ENCODE assay signal across 8 cellular contexts in the genomic region with DNA sequence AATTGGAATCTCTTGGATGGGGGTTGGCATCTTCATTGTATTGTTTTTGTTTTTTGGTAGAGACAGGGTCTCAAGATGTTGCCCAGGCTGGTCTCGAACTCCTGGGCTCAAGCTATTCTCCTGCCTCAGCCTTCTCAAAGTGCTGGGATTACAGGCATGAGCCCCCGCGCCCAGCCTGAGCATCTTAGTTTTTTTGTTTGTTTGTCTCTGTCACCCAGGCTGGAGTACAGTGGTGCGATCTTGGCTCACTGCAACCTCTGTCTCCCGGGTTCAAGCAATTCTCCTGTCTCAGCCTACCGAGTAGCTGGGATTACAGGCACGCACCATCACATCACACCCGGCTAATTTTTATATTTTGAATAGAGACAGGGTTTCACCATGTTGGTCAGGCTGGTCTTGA. TPM values are rescaled to one million over a fixed set of nuclear protein-coding genes. Genes with fewer than 3 reads are reported as not detected.
DNase-seq lines count a peak whose midpoint lies in the region; ATAC-seq and TF ChIP-seq lines count a peak whose summit lies in the region.
"Not testable (repeated sequence)": the region's sequence is repeated elsewhere in the genome, so short reads cannot be mapped to it uniquely, and the experiment has no call there.

No MANE protein-coding gene starts in this region.

- not testable (repeated sequence) for H3K9me3 ChIP-seq in PC-9 (ENCODE audit: insufficient read depth, low read depth); cardiac muscle cell (ENCODE audit: low read depth); neural progenitor cell (ENCODE audit: low read depth); transverse colon

- H3K36me3 ChIP-seq in PC-9 (ENCODE audit: low read depth); cardiac muscle cell; neural progenitor cell; transverse colon: not testable (repeated sequence)

- not testable (repeated sequence) for H3K27me3 ChIP-seq in PC-9 (ENCODE audit: insufficient read depth, low read depth); cardiac muscle cell; transverse colon
- peaks cover 18% of the 10 kb centered on the region for H3K27me3 ChIP-seq in neural progenitor cell

- peak; percentile 12 for DNase-seq in CD14-positive monocyte (ENCODE audit: low spot score)
- DNase-seq in PC-9; central memory CD8-positive, alpha-beta T cell (ENCODE audit: low spot score in 2 of 2); cardiac muscle cell (ENCODE audit: low read depth in 1 of 2, low spot score in 1 of 2); neural progenitor cell (ENCODE audit: low spot score); transverse colon: not testable (repeated sequence)
- peak; percentile 18 for DNase-seq in stimulated activated CD8-positive, alpha-beta memory T cell treated with anti-CD3 and anti-CD28 coated beads, Interleukin-4, amount 100 ng/mL, for 48 hours

- ATAC-seq in activated T-helper 17 cell treated with anti-CD3 and anti-CD28 coated beads, Interleukin-2, amount 50 U/mL, for 72 hours (replicated peaks); central memory CD8-positive, alpha-beta T cell (replicated peaks; ENCODE audit: extremely low read depth, poor library complexity, severe bottlenecking): not testable (repeated sequence)

- H3K9me2 ChIP-seq in PC-9 (ENCODE audit: insufficient read depth), result not testable (repeated sequence)

- H2AFZ ChIP-seq in PC-9 (peak overlapping the region; percentile 72; the same call in 1 of the 2 replicates), neural progenitor cell (replicated peaks) (peak overlapping the region; percentile 71)

- CTCF ChIA-PET in PC-9 (lab: Charles Lee), result interaction anchor here (1.2 to 3.6 kb wide), 4 partner anchors 18 to 55 kb away, joined by 3 to 42 read pairs (median 6); no protein-coding TSS in a partner anchor

- not testable (repeated sequence) for H3K79me2 ChIP-seq in PC-9 (ENCODE audit: low read depth); neural progenitor cell (ENCODE audit: low read depth)

- H3K4me2 ChIP-seq in PC-9 (peak overlapping the region; percentile 73), neural progenitor cell (peak overlapping the region; percentile 58)

- WGBS in transverse colon (ENCODE audit: low coverage in 1 of 2), 2 donors, result 94% methylated on average over 8 of the region's 8 CpGs; no CpG with 5 or more reads in 1 of the 2 donors

- peaks cover 36% of the 10 kb centered on the region for H3F3A ChIP-seq in PC-9 (ENCODE audit: insufficient read depth, low read depth)
- H3F3A ChIP-seq in neural progenitor cell (ENCODE audit: low read depth), result peaks cover 28% of the 10 kb centered on the region

- not testable (repeated sequence) for TF ChIP-seq EP300 in transverse colon (IDR thresholded peaks at IDR 0.05; ENCODE audit: low read depth)

- H3K27me3 Mint-ChIP-seq in CD14-positive monocyte (ENCODE audit: low read depth in 3 of 3) (peaks cover 5 to 10% (median 9%) of the 10 kb centered on the region in 3 donors), neural progenitor cell (ENCODE audit: insufficient read depth, low read depth) (peaks cover 11% of the 10 kb centered on the region)
- not testable (repeated sequence) for H3K27me3 Mint-ChIP-seq in activated T-helper 17 cell treated with anti-CD3 and anti-CD28 coated beads, Interleukin-2, amount 50 U/mL, for 72 hours
- peaks cover 23% of the 10 kb centered on the region for H3K27me3 Mint-ChIP-seq in central memory CD8-positive, alpha-beta T cell

- not testable (repeated sequence) for H3K4me3 Mint-ChIP-seq in CD14-positive monocyte; central memory CD8-positive, alpha-beta T cell; neural progenitor cell
- peak overlapping the region; percentile 58 for H3K4me3 Mint-ChIP-seq in activated T-helper 17 cell treated with anti-CD3 and anti-CD28 coated beads, Interleukin-2, amount 50 U/mL, for 72 hours

- H3K27ac Mint-ChIP-seq in CD14-positive monocyte, result peak overlapping the region in 2 of 7 donors; percentile 73 to 81
- peak overlapping the region; percentile 75 for H3K27ac Mint-ChIP-seq in activated T-helper 17 cell treated with anti-CD3 and anti-CD28 coated beads, Interleukin-2, amount 50 U/mL, for 72 hours
- H3K27ac Mint-ChIP-seq in central memory CD8-positive, alpha-beta T cell (ENCODE audit: low read depth), result peak overlapping the region; percentile 46
- H3K27ac Mint-ChIP-seq in neural progenitor cell, result not testable (repeated sequence)

- in situ Hi-C loops in transverse colon (cut with MboI; ENCODE audit: low pct_ligation_motif_present in 1 of 4, low pct_unique_long_range_greater_than_20kb in 1 of 4, low sequenced_read_pairs in 3 of 4), result loop anchor here in 2 of 4 donors (5.0 to 10.0 kb wide), 2 partner anchors 49 to 52 kb away; no protein-coding TSS in a partner anchor

- POLR2A ChIA-PET in PC-9 (lab: Charles Lee; ENCODE audit: unreplicated experiment), result interaction anchor here (0.7 kb wide), 1 partner anchor 52 kb away, joined by 4 read pairs; no protein-coding TSS in a partner anchor

- H3K4me1 Mint-ChIP-seq in CD14-positive monocyte (peaks cover 15% of the 10 kb centered on the region), neural progenitor cell (peaks cover 20% of the 10 kb centered on the region)
- H3K4me1 Mint-ChIP-seq in activated T-helper 17 cell treated with anti-CD3 and anti-CD28 coated beads, Interleukin-2, amount 50 U/mL, for 72 hours; central memory CD8-positive, alpha-beta T cell: not testable (repeated sequence)

- H3K4me1 ChIP-seq in PC-9 (replicated peaks; ENCODE audit: insufficient read depth) (peaks cover 37% of the 10 kb centered on the region), cardiac muscle cell (ENCODE audit: low read depth) (peaks cover 13% of the 10 kb centered on the region), transverse colon (peaks cover 0 to 18% (median 9%) of the 10 kb centered on the region in 4 donors)
- H3K4me1 ChIP-seq in neural progenitor cell, result not testable (repeated sequence)

- not testable (repeated sequence) for H3K9ac ChIP-seq in neural progenitor cell

- not testable (repeated sequence) for H4K20me1 ChIP-seq in PC-9 (ENCODE audit: insufficient read depth); neural progenitor cell (ENCODE audit: low read depth)

- not testable (repeated sequence) for H3K9me3 Mint-ChIP-seq in CD14-positive monocyte; activated T-helper 17 cell treated with anti-CD3 and anti-CD28 coated beads, Interleukin-2, amount 50 U/mL, for 72 hours; central memory CD8-positive, alpha-beta T cell; neural progenitor cell

- not testable (repeated sequence) for TF ChIP-seq POLR2A in transverse colon (IDR thresholded peaks at IDR 0.05)

- intact Hi-C loops in CD14-positive monocyte (cut with micrococcal nuclease), result not testable (repeated sequence)
- intact Hi-C loops in PC-9 (cut with micrococcal nuclease; ENCODE audit: unreplicated experiment), result loop anchor here (2.0 to 5.0 kb wide), 2 partner anchors 43 to 357 kb away; no protein-coding TSS in a partner anchor
- intact Hi-C loops in transverse colon (cut with DNase I; ENCODE audit: low total_unique reads), result loop anchor here (5.0 kb wide), 1 partner anchor 52 kb away; no protein-coding TSS in a partner anchor

- H3K27ac ChIP-seq in PC-9 (peak overlapping the region; percentile 74), cardiac muscle cell (peak overlapping the region; percentile 80), transverse colon (peak overlapping the region; percentile 61 to 85 (median 70))
- not testable (repeated sequence) for H3K27ac ChIP-seq in neural progenitor cell

- BruUV-seq in PC-9 (replicated peaks; lab: Mats Ljungman, UMichigan), result not testable (repeated sequence)

- not testable (repeated sequence) for H3K4me3 ChIP-seq in PC-9, cardiac muscle cell, transverse colon
- H3K4me3 ChIP-seq in neural progenitor cell, result peak overlapping the region; percentile 3

- not testable (repeated sequence) for H3K36me3 Mint-ChIP-seq in CD14-positive monocyte; activated T-helper 17 cell treated with anti-CD3 and anti-CD28 coated beads, Interleukin-2, amount 50 U/mL, for 72 hours (ENCODE audit: low read depth); central memory CD8-positive, alpha-beta T cell (ENCODE audit: insufficient read depth); neural progenitor cell

- TF ChIP-seq CTCF in CD14-positive monocyte (IDR thresholded peaks at IDR 0.05); PC-9 (conservative IDR thresholded peaks at IDR 0.05); cardiac muscle cell (IDR thresholded peaks at IDR 0.05; ENCODE audit: low read depth, low read length); neural progenitor cell (IDR thresholded peaks at IDR 0.05); transverse colon (IDR thresholded peaks at IDR 0.05): not testable (repeated sequence)

RNA-seq across cellular contexts. Expression of gene TNK2, which starts 5.8 kb away (rescaled TPM):
- polyA plus RNA-seq in CD14-positive monocyte (1 to 10 TPM in 1 of 2 donors, under 1 TPM in 1; 0.84 to 1.8 TPM), cardiac muscle cell (26.1 and 29.8 TPM in 2 replicates)
- total RNA-seq in PC-9 (2021) (118 and 125 TPM in 2 replicates), cardiac muscle cell (61.5 and 95.3 TPM in 2 replicates), neural progenitor cell (ENCODE audit: low replicate concordance) (5.4 and 19.0 TPM in 2 replicates), transverse colon (10 to 100 TPM; 19.1 to 74.1 (median 21.3) TPM)
- total RNA-seq in activated T-helper 17 cell treated with anti-CD3 and anti-CD28 coated beads, Interleukin-2, amount 50 U/mL, for 72 hours, result 10 to 100 TPM; 56.5 to 67.7 TPM
